21 cellular contexts compared by ENCODE assay signal in the genomic region with DNA sequence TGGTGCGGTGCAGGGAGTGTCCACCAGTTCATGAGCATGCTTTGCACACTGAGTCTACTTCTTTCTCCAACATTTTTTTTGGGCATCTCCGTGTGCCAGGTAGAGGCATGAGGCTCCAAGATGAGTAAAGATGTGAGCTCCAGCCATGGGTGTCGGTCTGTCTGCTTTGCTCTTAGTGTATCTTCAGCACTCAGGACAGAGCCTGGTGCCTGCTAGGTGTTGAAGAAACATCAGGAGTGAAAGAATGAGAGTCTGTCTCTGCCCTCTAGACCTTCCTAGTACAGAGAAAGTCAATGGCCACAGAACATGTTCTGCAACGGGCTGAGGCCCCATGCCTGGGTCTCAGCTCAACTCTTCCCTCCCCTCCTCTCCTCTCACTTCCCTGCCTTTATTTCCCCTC.
"Had no signal": no experiment of that assay in that cellular context is flagged by ENCODE, and none has a peak within 500 bp of the region (broad histone marks: within the 10 kb centered on the region; RNA-seq: fewer than 3 reads in every experiment).

No MANE protein-coding gene starts in this region.

- H3K4me3 ChIP-seq: MG63, SJSA1, SK-N-MC had no signal

- H3K9me3 ChIP-seq: MG63, SJSA1 had no signal

- H3K4me3 Mint-ChIP-seq: IgD-negative memory B cell had no signal

- H3K4me1 Mint-ChIP-seq: IgD-negative memory B cell had no signal

- H3K27me3 ChIP-seq: MG63 had no signal

- H3K27ac Mint-ChIP-seq: IgD-negative memory B cell had no signal

- H3K36me3 ChIP-seq: MG63, SJSA1 had no signal

- DNase-seq: Karpas-422, KG1, MG63, NCI-H1092, NCI-H1436, NCI-H187, NCI-H2029, NCI-H2081 treated with DMSO at 0.1 percent for 48 hours, NCI-H2171, NCI-H226, NCI-H446, NCI-H510A, NCI-H524 treated with DMSO at 0.1 percent for 48 hours, NCI-H69, NCI-H774, Right ventricle myocardium superior, RPMI8226, SIG-M5 had no signal

- H3K4me1 ChIP-seq: SJSA1 had no signal

- H3K27ac ChIP-seq: SJSA1, SK-N-MC had no signal
